ENCODE assay signal across 28 cellular contexts in genomic region chr10:43156590-43157340, GRCh38. TPM values are rescaled to one million over a fixed set of nuclear protein-coding genes. Genes with fewer than 3 reads are reported as not detected.
DNase-seq lines count a peak whose midpoint lies in the region; ATAC-seq, FAIRE-seq and TF ChIP-seq lines count a peak whose summit lies in the region.
"Had no signal": no experiment of that assay in that cellular context is flagged by ENCODE, and none has a peak within 500 bp of the region (broad histone marks: within the 10 kb centered on the region; RNA-seq: fewer than 3 reads in every experiment).

No MANE protein-coding gene starts in this region.

- H3K4me1 Mint-ChIP-seq in mesothelial cell of epicardium = peaks cover 19% of the 10 kb centered on the region

- DNase-seq in HepG2 (ENCODE audit: low spot score) = no peak
- DNase-seq in right lobe of liver = no peak
- no peak for DNase-seq in K562 (ENCODE audit: extremely low read depth in 1 of 4, low spot score in 3 of 4)
- no peak for DNase-seq in mesothelial cell of epicardium (ENCODE audit: low spot score in 2 of 2, unreplicated experiment in 2 of 2)
- no peak for DNase-seq in EL
- DNase-seq in NCI-H2107 treated with DMSO at 0.1 percent for 48 hours (lab: John Stamatoyannopoulos, UW; ENCODE audit: unreplicated experiment) = no peak
- no peak for DNase-seq in HuH-7 (ENCODE audit: low spot score)
- DNase-seq: ACHN; activated CD8-positive, alpha-beta T cell treated with anti-CD3 and anti-CD28 coated beads for 36 hours; activated effector memory CD4-positive, alpha-beta T cell treated with Interleukin-2 at 50 U/mL for 16 hours; activated naive CD8-positive, alpha-beta T cell treated with anti-CD3 and anti-CD28 coated beads, Interleukin-2, amount 10 ng/mL, durations not matched to agents 7 days and 5 days; activated T-cell treated with anti-CD3 and anti-CD28 coated beads for 4 hours; COR-L47; dermis blood vessel endothelial cell; DMS79; esophagus squamous epithelium; naive thymus-derived CD8-positive, alpha-beta T cell; NCI-H1105; NCI-H2081; NCI-H748 treated with DMSO at 0.1 percent for 48 hours; pancreas; right cardiac atrium; stimulated activated CD4-positive, alpha-beta T cell treated with anti-CD3 and anti-CD28 coated beads, Interleukin-2, amount 100 ng/mL, for 48 hours had no signal

- BruUV-seq in HepG2 (replicated peaks; lab: Mats Ljungman, UMichigan) (no TSS peak), K562 (replicated peaks; lab: Mats Ljungman, UMichigan) (no TSS peak)

- TF ChIP-seq CTCF in HepG2 (CRISPR knock-in tag; IDR thresholded peaks at IDR 0.05) (no peak), right lobe of liver (IDR thresholded peaks at IDR 0.05) (no peak), K562 (IDR thresholded peaks at IDR 0.05 in 2 of 3, conservative IDR thresholded peaks at IDR 0.05 in 1 of 3; ENCODE audit: insufficient read depth in 2 of 3, low read depth in 1 of 3, low read length in 3 of 3) (no peak), mesothelial cell of epicardium (IDR thresholded peaks at IDR 0.05; ENCODE audit: unreplicated experiment) (no peak)

- no peaks in the 10 kb centered on the region for H3K9me1 ChIP-seq in K562 (ENCODE audit: control insufficient read depth, insufficient read depth, low read length)

- H3K4me3 ChIP-seq in HepG2 (replicated peaks in 1 of 3; ENCODE audit: insufficient read depth in 1 of 3, low read depth in 2 of 3, low read length in 3 of 3) (no peak overlapping the region), right lobe of liver (no peak overlapping the region), K562 (no peak overlapping the region)
- H3K4me3 ChIP-seq: BLaER1, esophagus squamous epithelium, pancreas had no signal

- no peak overlapping the region for H3K27ac ChIP-seq in HepG2 (ENCODE audit: extremely low read length, insufficient read depth, low read length)
- H3K27ac ChIP-seq in right lobe of liver = no peak overlapping the region
- no peak overlapping the region for H3K27ac ChIP-seq in K562 (ENCODE audit: extremely low read depth, low read depth, low read length)
- H3K27ac ChIP-seq: BLaER1, esophagus squamous epithelium, pancreas had no signal

- no peak for FAIRE-seq in HepG2 (lab: Jason Lieb, UNC)
- no peak for FAIRE-seq in K562 (lab: Jason Lieb, UNC)
- FAIRE-seq: pancreas, RCC 7860, TTC549 had no signal

- peaks cover 0 to 1% of the 10 kb centered on the region in 2 experiments; a peak in 1 of 5 replicates for H3K36me3 ChIP-seq in HepG2 (replicated peaks in 1 of 2; ENCODE audit: control insufficient read depth in 1 of 2, insufficient read depth in 2 of 2, low read length in 2 of 2)
- no peaks in the 10 kb centered on the region for H3K36me3 ChIP-seq in right lobe of liver
- no peaks in the 10 kb centered on the region for H3K36me3 ChIP-seq in K562 (ENCODE audit: control insufficient read depth, insufficient read depth, low read length)
- H3K36me3 ChIP-seq: pancreas had no signal

- 85% methylated on average over 6 of the region's 9 CpGs for WGBS in HepG2 (ENCODE audit: low lambda C conversion rate)
- 85% methylated on average over 3 of the region's 9 CpGs for WGBS in right lobe of liver (ENCODE audit: insufficient coverage, low coverage, low lambda C conversion rate, missing lambda C conversion rate)
- WGBS in K562 (ENCODE audit: insufficient coverage, low coverage, missing lambda C conversion rate) = 40% methylated on average over 9 of the region's 9 CpGs

- peaks cover 6% of the 10 kb centered on the region for H3K36me3 Mint-ChIP-seq in mesothelial cell of epicardium

- no peaks in the 10 kb centered on the region; the same call in 1 of the 2 replicates for H4K20me1 ChIP-seq in HepG2 (ENCODE audit: insufficient read depth, low read length)
- no peaks in the 10 kb centered on the region for H4K20me1 ChIP-seq in K562 (replicated peaks; ENCODE audit: control insufficient read depth, insufficient read depth, low read length)

- H3K27ac Mint-ChIP-seq in mesothelial cell of epicardium = peak overlapping the region; percentile 23
- H3K27ac Mint-ChIP-seq: activated CD8-positive, alpha-beta T cell treated with anti-CD3 and anti-CD28 coated beads for 36 hours; activated naive CD8-positive, alpha-beta T cell treated with anti-CD3 and anti-CD28 coated beads, Interleukin-2, amount 10 ng/mL, durations not matched to agents 7 days and 5 days; type B pancreatic cell had no signal

- no peak overlapping the region for H3K9ac ChIP-seq in HepG2 (ENCODE audit: insufficient read depth, low read depth, low read length)
- no peak overlapping the region for H3K9ac ChIP-seq in K562 (ENCODE audit: insufficient read depth in 1 of 2, low read depth in 2 of 2, low read length in 2 of 2)
- H3K9ac ChIP-seq: BLaER1 had no signal

- TF ChIP-seq EP300 in HepG2 (IDR thresholded peaks at IDR 0.05; ENCODE audit: low read depth in 2 of 2, low read length in 2 of 2) = no peak
- TF ChIP-seq EP300 in HepG2 (CRISPR knock-in tag; IDR thresholded peaks at IDR 0.05; ENCODE audit: borderline replicate concordance) = no peak
- no peak for TF ChIP-seq EP300 in K562 (IDR thresholded peaks at IDR 0.05; ENCODE audit: low read length)

- no peak for TF ChIP-seq POLR2A in HepG2 (IDR thresholded peaks at IDR 0.05; ENCODE audit: insufficient read depth in 1 of 2, low read depth in 2 of 2, low read length in 2 of 2)
- TF ChIP-seq POLR2A in right lobe of liver (IDR thresholded peaks at IDR 0.05) = no peak
- no peak for TF ChIP-seq POLR2A in K562 (conservative IDR thresholded peaks at IDR 0.05)

- intact Hi-C loops in HepG2 (cut with micrococcal nuclease; ENCODE audit: unreplicated experiment) = no loop called here
- intact Hi-C loops in right lobe of liver (cut with DNase I) = no loop called here
- intact Hi-C loops in K562 (cut with micrococcal nuclease) = no loop called here

- in situ Hi-C loops in HepG2 (cut with HindIII; ENCODE audit: extremely low pct_ligation_motif_present, low pct_unique_long_range_greater_than_20kb) (no loop called here), K562 (cut with MboI) (no loop called here)

- H2AFZ ChIP-seq in HepG2 (ENCODE audit: low read length) (no peak overlapping the region), K562 (ENCODE audit: low read depth, low read length) (no peak overlapping the region)

- H3K27me3 ChIP-seq in HepG2 (ENCODE audit: control insufficient read depth in 1 of 2, insufficient read depth in 2 of 2, low read length in 2 of 2) (no peaks in the 10 kb centered on the region), right lobe of liver (no peaks in the 10 kb centered on the region), K562 (ENCODE audit: control insufficient read depth in 2 of 2, insufficient read depth in 2 of 2, low read length in 2 of 2) (no peaks in the 10 kb centered on the region)
- H3K27me3 ChIP-seq: BLaER1, esophagus squamous epithelium, pancreas had no signal

- H3K4me3 Mint-ChIP-seq in mesothelial cell of epicardium = no peak overlapping the region
- H3K4me3 Mint-ChIP-seq: activated CD8-positive, alpha-beta T cell treated with anti-CD3 and anti-CD28 coated beads for 36 hours; activated naive CD8-positive, alpha-beta T cell treated with anti-CD3 and anti-CD28 coated beads, Interleukin-2, amount 10 ng/mL, durations not matched to agents 7 days and 5 days; type B pancreatic cell had no signal

- ATAC-seq in HepG2 (no peak), right lobe of liver (no peak), K562 (no peak; the same call in 2 of the 3 replicates), HG02885 (IDR thresholded peaks at IDR 0.05; ENCODE audit: poor library complexity, unreplicated experiment) (no peak)
- ATAC-seq: activated CD8-positive, alpha-beta T cell treated with anti-CD3 and anti-CD28 coated beads for 36 hours; naive thymus-derived CD8-positive, alpha-beta T cell; right cardiac atrium had no signal

- H3K79me2 ChIP-seq in HepG2 (ENCODE audit: insufficient read depth, low read length) (peaks cover under 1% of the 10 kb centered on the region), K562 (ENCODE audit: control insufficient read depth, insufficient read depth, low read length) (no peaks in the 10 kb centered on the region)

- POLR2A ChIA-PET in HepG2 (lab: Yijun Ruan, JAX) (no interaction called here), K562 (lab: Yijun Ruan, JAX) (interaction anchor here (0.9 to 1.8 kb wide), 3 partner anchors 11 to 124 kb away, joined by 3 read pairs; no protein-coding TSS in a partner anchor)

- CTCF ChIA-PET in HepG2 (lab: Yijun Ruan, JAX; ENCODE audit: low intra/inter-chr PET ratio, low total read pairs) = no interaction called here
- CTCF ChIA-PET in K562 (lab: Yijun Ruan, JAX; ENCODE audit: low intra/inter-chr PET ratio) = no interaction called here

- no peak for TF ChIP-seq RAD21 in HepG2 (CRISPR knock-in tag; IDR thresholded peaks at IDR 0.05)
- TF ChIP-seq RAD21 in K562 (CRISPR knock-in tag; conservative IDR thresholded peaks at IDR 0.05 in 1 of 2, IDR thresholded peaks at IDR 0.05 in 1 of 2) = no peak

- no peaks in the 10 kb centered on the region for H3K9me3 Mint-ChIP-seq in mesothelial cell of epicardium
- H3K9me3 Mint-ChIP-seq: activated CD8-positive, alpha-beta T cell treated with anti-CD3 and anti-CD28 coated beads for 36 hours; activated naive CD8-positive, alpha-beta T cell treated with anti-CD3 and anti-CD28 coated beads, Interleukin-2, amount 10 ng/mL, durations not matched to agents 7 days and 5 days; naive thymus-derived CD8-positive, alpha-beta T cell; type B pancreatic cell had no signal

- H3K9me3 ChIP-seq in HepG2 (ENCODE audit: low read length) (no peaks in the 10 kb centered on the region), right lobe of liver (no peaks in the 10 kb centered on the region), K562 (replicated peaks; ENCODE audit: control insufficient read depth, insufficient read depth, low read depth, low read length) (no peaks in the 10 kb centered on the region)
- H3K9me3 ChIP-seq: esophagus squamous epithelium, pancreas had no signal

- H3K4me2 ChIP-seq in HepG2 (ENCODE audit: low read depth, low read length) (no peak overlapping the region), K562 (ENCODE audit: insufficient read depth, low read length) (no peak overlapping the region)
- H3K4me2 ChIP-seq: BLaER1 had no signal

- H3K4me1 ChIP-seq in HepG2 (ENCODE audit: insufficient read depth, low read length) (no peaks in the 10 kb centered on the region), right lobe of liver (no peaks in the 10 kb centered on the region), K562 (replicated peaks in 1 of 2; ENCODE audit: control insufficient read depth in 2 of 2, insufficient read depth in 2 of 2, low read length in 2 of 2) (peaks cover 0 to 3% of the 10 kb centered on the region in 2 experiments; a peak in 1 of 5 replicates)
- H3K4me1 ChIP-seq: pancreas had no signal

- no peaks in the 10 kb centered on the region for H3K27me3 Mint-ChIP-seq in mesothelial cell of epicardium (ENCODE audit: low read depth)
- H3K27me3 Mint-ChIP-seq: activated CD8-positive, alpha-beta T cell treated with anti-CD3 and anti-CD28 coated beads for 36 hours; activated naive CD8-positive, alpha-beta T cell treated with anti-CD3 and anti-CD28 coated beads, Interleukin-2, amount 10 ng/mL, durations not matched to agents 7 days and 5 days; naive thymus-derived CD8-positive, alpha-beta T cell; type B pancreatic cell had no signal

RNA-seq across cellular contexts. Expression of gene CSGALNACT2, which starts 18.5 kb away (rescaled TPM):
- total RNA-seq in HepG2 (2016; rRNA removed; fragmentation: Illumina TruSeq; extraction: Trizol) = 3.3 and 3.6 TPM in 2 replicates
- 9.3 and 11.5 TPM in 2 replicates for total RNA-seq in HepG2 (2016; cell fraction: cytosol; rRNA removed; fragmentation: Illumina TruSeq; extraction: Trizol; ENCODE audit: low read depth)
- total RNA-seq in HepG2 (2016; cell fraction: insoluble cytoplasmic fraction; rRNA removed; fragmentation: Illumina TruSeq; extraction: Trizol) = 3.5 and 3.7 TPM in 2 replicates
- total RNA-seq in HepG2 (2016; cell fraction: membrane; rRNA removed; fragmentation: Illumina TruSeq; extraction: Trizol) = 9.4 and 11.4 TPM in 2 replicates
- 4.3 and 4.5 TPM in 2 replicates for total RNA-seq in HepG2 (2016; cell fraction: nucleus; rRNA removed; fragmentation: Illumina TruSeq; extraction: Trizol)
- polyA plus RNA-seq in HepG2 (2011; rRNA removed) = 7.1 and 8.2 TPM in 2 replicates
- 3.4 and 6.9 TPM in 2 replicates for polyA plus RNA-seq in HepG2 (2011; cell fraction: cytosol; rRNA removed)
- polyA plus RNA-seq in HepG2 (2011; cell fraction: nucleus; rRNA removed) = 5.3 and 8.7 TPM in 2 replicates
- polyA plus RNA-seq in HepG2 (2012) = 5.8 and 10.3 TPM in 2 replicates
- polyA plus RNA-seq in HepG2 (2016; cell fraction: cytosol; fragmentation: Illumina TruSeq; extraction: Trizol; ENCODE audit: low read depth) = 1.3 and 1.5 TPM in 2 replicates
- 5.7 TPM in 2 replicates for polyA plus RNA-seq in HepG2 (2016; cell fraction: insoluble cytoplasmic fraction; fragmentation: Illumina TruSeq; extraction: Trizol; ENCODE audit: low read depth)
- polyA plus RNA-seq in HepG2 (2016; cell fraction: membrane; fragmentation: Illumina TruSeq; extraction: Trizol; ENCODE audit: low read depth) = 3.9 and 4.4 TPM in 2 replicates
- 10.6 and 11.0 TPM in 2 replicates for polyA plus RNA-seq in HepG2 (2016; cell fraction: nucleus; fragmentation: Illumina TruSeq; extraction: Trizol; ENCODE audit: insufficient read depth, low read depth)
- 3.1 and 4.4 TPM in 2 replicates for polyA minus RNA-seq in HepG2 (2011; rRNA and poly(A)+ RNA removed; ENCODE audit: low replicate concordance)
- 5.9 and 8.1 TPM in 2 replicates for polyA minus RNA-seq in HepG2 (2011; cell fraction: cytosol; rRNA and poly(A)+ RNA removed)
- 8.2 and 10.3 TPM in 2 replicates for polyA minus RNA-seq in HepG2 (2011; cell fraction: nucleus; rRNA and poly(A)+ RNA removed)
- total RNA-seq in right lobe of liver = 10 to 100 TPM in 1 of 6 experiments, 1 to 10 TPM in 5; 5.4 to 11.1 (median 8.3) TPM
- total RNA-seq in K562 (2011; cell fraction: chromatin; rRNA removed; ENCODE audit: low replicate concordance) = 3.4 and 12.8 TPM in 2 replicates
- total RNA-seq in K562 (2011; cell fraction: nucleolus; rRNA removed) = 2.3 and 3.8 TPM in 2 replicates
- 5.7 and 8.4 TPM in 2 replicates for total RNA-seq in K562 (2011; cell fraction: nucleoplasm; rRNA removed)
- total RNA-seq in K562 (2014; rRNA removed) = 2.9 and 3.3 TPM in 2 replicates
- total RNA-seq in K562 (2014; rRNA removed; fragmentation: Illumina TruSeq; extraction: Trizol) = 3.5 and 4.3 TPM in 2 replicates
- 2.6 and 3.3 TPM in 2 replicates for total RNA-seq in K562 (2015; rRNA removed; fragmentation: Illumina TruSeq; extraction: Trizol)
- total RNA-seq in K562 (2021) = 4.3 and 4.4 TPM in 2 replicates
- 4.1 and 7.3 TPM in 2 replicates for polyA plus RNA-seq in K562 (2011; rRNA removed)
- polyA plus RNA-seq in K562 (2011; cell fraction: cytosol; rRNA removed) = 1.3 and 2.3 TPM in 2 replicates
- 5.2 and 6.5 TPM in 2 replicates for polyA plus RNA-seq in K562 (2011; cell fraction: nucleus; rRNA removed)
- 3.9 and 6.2 TPM in 2 replicates for polyA plus RNA-seq in K562 (2012)
- polyA plus RNA-seq in K562 (2014; fragmentation: Illumina TruSeq; extraction: Trizol) = 6.8 and 7.1 TPM in 2 replicates
- polyA plus RNA-seq in K562 (2014; fragmentation: Nextera tagmentation; extraction: Ambion mirVana) = 1 to 10 TPM; 1.4 to 1.9 TPM
- polyA plus RNA-seq in K562 (2014; rRNA removed) = 5.1 and 5.5 TPM in 2 replicates
- 5.2 and 7.4 TPM in 2 replicates for polyA minus RNA-seq in K562 (2011; rRNA and poly(A)+ RNA removed)
- 1.1 and 2.1 TPM in 2 replicates for polyA minus RNA-seq in K562 (2011; cell fraction: cytosol; rRNA and poly(A)+ RNA removed)
- 2.3 and 2.8 TPM in 2 replicates for polyA minus RNA-seq in K562 (2011; cell fraction: nucleus; rRNA and poly(A)+ RNA removed)
- 14.3 to 15.4 TPM (median 14.8 TPM) in 3 replicates for total RNA-seq in mesothelial cell of epicardium

Comparison
In these comparisons a context has a peak if more than half of its experiments do, and no peak if none do; other contexts are left out.
1. Of the 241 proteins assayed by ChIP-seq in both HepG2 and K562: peak only in HepG2: ZBTB33; only in K562: MAFG; in both: MAFF and MAFK; in neither: 237.